ENCODE assay signal across 8 cellular contexts in the genomic region with DNA sequence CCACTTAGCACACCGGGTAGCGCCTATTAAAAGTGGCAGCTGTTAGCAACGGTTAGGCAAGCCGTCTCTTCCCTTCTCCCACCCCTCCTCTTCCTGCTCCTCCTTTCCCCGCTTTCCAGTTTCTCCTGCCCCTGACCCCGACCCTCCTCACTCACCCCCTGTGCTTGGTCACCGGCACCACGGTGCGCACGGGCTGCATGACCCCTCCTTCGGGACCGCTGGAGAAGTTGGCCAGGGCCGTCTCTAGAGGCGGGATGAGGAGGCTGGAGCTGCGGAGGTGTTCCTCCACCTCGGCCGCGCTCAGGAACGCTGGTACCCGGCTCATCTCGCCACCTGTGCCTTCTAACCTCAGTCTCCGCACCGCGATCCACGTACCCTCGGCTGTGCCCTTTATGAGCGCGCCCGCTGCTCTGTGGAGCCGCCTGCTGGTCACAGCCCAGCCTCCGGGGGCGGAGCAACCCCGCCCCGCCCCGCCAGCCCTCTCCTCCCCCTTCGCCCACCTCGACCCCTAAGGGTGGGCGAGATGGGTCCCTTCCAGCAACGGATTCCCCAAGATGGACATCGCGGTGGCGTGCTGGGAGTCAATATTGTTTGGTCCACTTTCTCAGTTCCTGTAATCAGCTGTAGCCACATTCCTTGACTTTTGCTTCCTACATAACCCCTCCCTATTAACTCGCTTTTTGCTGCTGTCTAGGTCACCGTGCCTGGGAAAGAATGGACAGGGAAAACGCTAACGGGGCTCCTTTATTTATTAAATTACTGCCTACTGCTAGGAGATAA. TPM values are rescaled to one million over a fixed set of nuclear protein-coding genes. Genes with fewer than 3 reads are reported as not detected.
DNase-seq lines count a peak whose midpoint lies in the region; ATAC-seq, FAIRE-seq and TF ChIP-seq lines count a peak whose summit lies in the region.

Gene CRYM (minus strand): TSS at position 364 of the 780 bp plus-strand sequence. CDS start 39 bp downstream, at position 325.

- H3K9me3 ChIP-seq in H1 (ENCODE audit: insufficient read depth in 2 of 2, low read depth in 1 of 2, low read length in 1 of 2) = no peaks in the 10 kb centered on the region

- peaks cover 7% of the 10 kb centered on the region for H3K9me3 Mint-ChIP-seq in mesothelial cell of epicardium
- no peaks in the 10 kb centered on the region for H3K9me3 Mint-ChIP-seq in stimulated activated naive CD8-positive, alpha-beta T cell treated with anti-CD3 and anti-CD28 coated beads, Interleukin-15, amount 100 ng/mL, for 72 hours

- peaks cover 82% of the 10 kb centered on the region for H3K27me3 Mint-ChIP-seq in mesothelial cell of epicardium (ENCODE audit: low read depth)
- peaks cover 83% of the 10 kb centered on the region for H3K27me3 Mint-ChIP-seq in stimulated activated naive CD8-positive, alpha-beta T cell treated with anti-CD3 and anti-CD28 coated beads, Interleukin-15, amount 100 ng/mL, for 72 hours

- peaks cover 3% of the 10 kb centered on the region for H3K4me1 Mint-ChIP-seq in mesothelial cell of epicardium
- peaks cover 14% of the 10 kb centered on the region for H3K4me1 Mint-ChIP-seq in stimulated activated naive CD8-positive, alpha-beta T cell treated with anti-CD3 and anti-CD28 coated beads, Interleukin-15, amount 100 ng/mL, for 72 hours

- H3K4me2 ChIP-seq in H1 (ENCODE audit: insufficient read depth in 1 of 2, low read depth in 2 of 2, low read length in 2 of 2) = peak within 1 kb of the TSS; percentile 55 to 86

- POLR2A ChIA-PET in H1 (lab: Charles Lee; ENCODE audit: partially characterized antibody) = interaction anchor here (0.8 to 1.2 kb wide), 2 partner anchors 23 to 125 kb away, joined by 3 to 4 read pairs; no protein-coding TSS in a partner anchor

- H4K8ac ChIP-seq in H1 (ENCODE audit: extremely low read depth, insufficient read depth, low read length) = peak within 1 kb of the TSS; percentile 91

- no peaks in the 10 kb centered on the region for H3K79me2 ChIP-seq in H1 (ENCODE audit: control insufficient read depth in 1 of 2, insufficient read depth in 2 of 2, low read length in 2 of 2)

- no peak within 1 kb of the TSS for H3K27ac Mint-ChIP-seq in mesothelial cell of epicardium
- peak within 1 kb of the TSS in 1 of 2 donors; percentile 8 for H3K27ac Mint-ChIP-seq in stimulated activated naive CD8-positive, alpha-beta T cell treated with anti-CD3 and anti-CD28 coated beads, Interleukin-15, amount 100 ng/mL, for 72 hours

- peak; percentile 25 for TF ChIP-seq POLR2A in GM19099 (IDR thresholded peaks at IDR 0.05; ENCODE audit: extremely low read depth, insufficient read length, low read depth)
- TF ChIP-seq POLR2A in H1 (IDR thresholded peaks at IDR 0.05; ENCODE audit: control extremely low read depth in 1 of 2, low read depth in 2 of 2, low read length in 2 of 2) = peak in 1 of 2 experiments; percentile 56; a peak in 2 of 3 replicates

- H3K23me2 ChIP-seq in H1 (ENCODE audit: low read depth, low read length) = peaks cover 6% of the 10 kb centered on the region; the same call in 1 of the 2 replicates

- H2BK12ac ChIP-seq in H1 (ENCODE audit: low read depth, low read length) = peak within 1 kb of the TSS; percentile 95; the same call in 1 of the 2 replicates

- TF ChIP-seq EP300 in H1 (IDR thresholded peaks at IDR 0.05; ENCODE audit: borderline replicate concordance in 1 of 2, low read depth in 2 of 2, low read length in 2 of 2) = no peak

- H3K56ac ChIP-seq in H1 (replicated peaks; ENCODE audit: insufficient read length, low read depth, low read length) = no peak within 1 kb of the TSS

- no peak within 1 kb of the TSS for H4K5ac ChIP-seq in H1 (ENCODE audit: insufficient read length, low read depth, low read length)

- no peak within 1 kb of the TSS for H2BK120ac ChIP-seq in H1 (replicated peaks; ENCODE audit: low read depth, low read length)

- peaks cover 0 to 7% (median 0%) of the 10 kb centered on the region in 4 experiments; a peak in 4 of 7 replicates for H3K27me3 ChIP-seq in H1 (replicated peaks in 1 of 4; ENCODE audit: control insufficient read depth in 3 of 4, extremely low read depth in 1 of 4, insufficient read depth in 3 of 4, low read length in 3 of 4)

- H4K91ac ChIP-seq in H1 (replicated peaks; ENCODE audit: insufficient read length, low read length) = peak within 1 kb of the TSS; percentile 29

- TF ChIP-seq RAD21 in H1 (IDR thresholded peaks at IDR 0.05 in 1 of 2, conservative IDR thresholded peaks at IDR 0.05 in 1 of 2; ENCODE audit: low read depth in 2 of 2, low read length in 2 of 2) = peak; percentile 61 to 68

- H4K20me1 ChIP-seq in H1 (replicated peaks in 1 of 2; ENCODE audit: control insufficient read depth in 1 of 2, insufficient read depth in 2 of 2, low read length in 2 of 2) = peaks cover 0 to 2% of the 10 kb centered on the region in 2 experiments

- H3K14ac ChIP-seq in H1 (ENCODE audit: insufficient read length) = no peak within 1 kb of the TSS

- peak within 1 kb of the TSS; percentile 50 to 69 (median 64) for H3K4me3 ChIP-seq in H1 (ENCODE audit: extremely low read depth in 1 of 4, insufficient read depth in 2 of 4, low read depth in 3 of 4, low read length in 4 of 4)

- no peak within 1 kb of the TSS for H3K27ac ChIP-seq in H1 (ENCODE audit: low read depth, low read length)

- peak within 1 kb of the TSS; percentile 85; the same call in 1 of the 2 replicates for H2BK5ac ChIP-seq in H1 (ENCODE audit: low read depth, low read length)

- H3K23ac ChIP-seq in H1 (ENCODE audit: insufficient read length) = no peak within 1 kb of the TSS

- H3K4me1 ChIP-seq in H1 (replicated peaks in 1 of 4; ENCODE audit: control insufficient read depth in 3 of 4, insufficient read depth in 4 of 4, low read length in 3 of 4) = peaks cover 4 to 10% (median 8%) of the 10 kb centered on the region in 4 experiments; a peak in 5 of 7 replicates

- H3K18ac ChIP-seq in H1 (ENCODE audit: extremely low read depth, low read length) = peak within 1 kb of the TSS; percentile 86

- no peak within 1 kb of the TSS for H3K4ac ChIP-seq in H1 (replicated peaks; ENCODE audit: insufficient read length, low read depth, low read length)

- WGBS in H1 (ENCODE audit: extremely low coverage in 1 of 2, insufficient coverage in 1 of 2, insufficient read length in 1 of 2, insufficient replicate concordance in 2 of 2, low coverage in 1 of 2, low lambda C conversion rate in 2 of 2, missing lambda C conversion rate in 1 of 2), 2 experiments = 4% methylated on average over 28 of the region's 46 CpGs; no CpG with 5 or more reads in 1 of the 2 experiments

- no peak within 1 kb of the TSS for H2AK5ac ChIP-seq in H1 (ENCODE audit: low read depth, low read length)

- DNase-seq in Ammon's horn (ENCODE audit: low spot score) (peak; percentile 40), NCI-H1092 (lab: John Stamatoyannopoulos, UW) (peak; percentile 9), H1 (ENCODE audit: low read depth in 1 of 2, low spot score in 2 of 2) (peak; percentile 33 to 91), mesothelial cell of epicardium (ENCODE audit: low spot score in 2 of 2, unreplicated experiment in 2 of 2) (peak; percentile 49 to 67)
- DNase-seq in activated CD4-positive, alpha-beta T cell treated with anti-CD3 and anti-CD28 coated beads for 24 hours (ENCODE audit: low read depth in 2 of 2) = peak; percentile 31 to 42
- DNase-seq in stimulated activated naive CD8-positive, alpha-beta T cell treated with anti-CD3 and anti-CD28 coated beads, Interleukin-15, amount 100 ng/mL, for 72 hours = peak; percentile 49 to 59

- TF ChIP-seq CTCF in H1 (IDR thresholded peaks at IDR 0.05; ENCODE audit: control extremely low read depth in 1 of 3, insufficient read depth in 1 of 3, low read depth in 1 of 3, low read length in 3 of 3) (peak; percentile 76 to 88 (median 80)), mesothelial cell of epicardium (IDR thresholded peaks at IDR 0.05; ENCODE audit: unreplicated experiment) (peak; percentile 73)

- no peaks in the 10 kb centered on the region for H3K36me3 ChIP-seq in H1 (ENCODE audit: control insufficient read depth in 2 of 4, insufficient read depth in 4 of 4, low read length in 3 of 4)

- peak within 1 kb of the TSS; percentile 73 for H3K4me3 Mint-ChIP-seq in mesothelial cell of epicardium
- H3K4me3 Mint-ChIP-seq in stimulated activated naive CD8-positive, alpha-beta T cell treated with anti-CD3 and anti-CD28 coated beads, Interleukin-15, amount 100 ng/mL, for 72 hours = peak within 1 kb of the TSS; percentile 46 to 68

- peak within 1 kb of the TSS; percentile 87; the same call in 1 of the 2 replicates for H2BK20ac ChIP-seq in H1 (ENCODE audit: low read length)

- FAIRE-seq in H1 (lab: Jason Lieb, UNC) = no peak

- H3K79me1 ChIP-seq in H1 (ENCODE audit: low read depth, low read length) = no peaks in the 10 kb centered on the region

- peak within 1 kb of the TSS in 1 of 4 experiments; percentile 9; a peak in 1 of 7 replicates for H3K9ac ChIP-seq in H1 (replicated peaks in 1 of 4; ENCODE audit: extremely low read depth in 1 of 4, low read depth in 3 of 4, low read length in 3 of 4)

- no peaks in the 10 kb centered on the region for H3K36me3 Mint-ChIP-seq in mesothelial cell of epicardium

- peak within 1 kb of the TSS; percentile 59 for H2AFZ ChIP-seq in H1 (ENCODE audit: low read length)

- H2BK15ac ChIP-seq in H1 (ENCODE audit: low read length) = peak within 1 kb of the TSS; percentile 83

- CTCF ChIA-PET in H1 (lab: Charles Lee; ENCODE audit: partially characterized antibody) = interaction anchor here (0.6 to 6.7 kb wide), 20 partner anchors 7 to 428 kb away, joined by 3 to 57 read pairs (median 4); partner anchors contain the start of gene LDAF1

- peak; percentile 94 for ATAC-seq in stimulated activated naive CD8-positive, alpha-beta T cell treated with anti-CD3 and anti-CD28 coated beads, Interleukin-15, amount 100 ng/mL, for 72 hours
- ATAC-seq in GM21786 (IDR thresholded peaks at IDR 0.05; ENCODE audit: unreplicated experiment) = no peak

TF ChIP-seq in H1, 55 proteins besides CTCF, POLR2A, EP300 and RAD21 (continues in another document):
- peak; percentile 56; the same call in 1 of the 2 replicates for TF ChIP-seq EGR1 (IDR thresholded peaks at IDR 0.05; ENCODE audit: borderline replicate concordance, low read depth, low read length)
- TF ChIP-seq JUN (IDR thresholded peaks at IDR 0.05; ENCODE audit: low read depth, low read length) = no peak
- no peak for TF ChIP-seq CHD2 (IDR thresholded peaks at IDR 0.05; ENCODE audit: low read length)
- TF ChIP-seq CHD1 (IDR thresholded peaks at IDR 0.05; ENCODE audit: low read depth, low read length) = no peak
- TF ChIP-seq CEBPB (IDR thresholded peaks at IDR 0.05; ENCODE audit: low read depth, low read length) = no peak

RNA-seq across cellular contexts. Expression of gene CRYM, which starts in this region (rescaled TPM):
- 12.9 and 14.3 TPM in 2 replicates for total RNA-seq in H1 (2021; fragmentation: NEBNext Ultra II Directional; extraction: Animal tissue kit (Norgen Biotek cat#: 25700))
- polyA plus RNA-seq in H1 (2011; rRNA removed) = 40.4 and 47.3 TPM in 2 replicates
- polyA plus RNA-seq in H1 (2011; cell fraction: cytosol; rRNA removed) = 34.7 TPM
- 20.5 TPM for polyA plus RNA-seq in H1 (2011; cell fraction: nucleus; rRNA removed)
- polyA plus RNA-seq in H1 (2012, experiment 1 of 2) = 15.4 to 21.0 TPM (median 18.7 TPM) in 4 replicates
- polyA plus RNA-seq in H1 (2012, experiment 2 of 2) = 11.7 TPM
- polyA plus RNA-seq in H1 (2013, experiment 1 of 2) = 4.8 TPM
- 5.4 TPM for polyA plus RNA-seq in H1 (2013, experiment 2 of 2)
- polyA minus RNA-seq in H1 (2011; rRNA and poly(A)+ RNA removed) = 8.2 and 14.4 TPM in 2 replicates
- polyA minus RNA-seq in H1 (2011; cell fraction: cytosol; rRNA and poly(A)+ RNA removed) = 7.3 TPM
- 7.7 TPM for polyA minus RNA-seq in H1 (2011; cell fraction: nucleus; rRNA and poly(A)+ RNA removed)
- total RNA-seq in mesothelial cell of epicardium = 2.7 to 4.6 TPM (median 4.1 TPM) in 3 replicates

Comparison
In these comparisons a context has a peak if more than half of its experiments do, and no peak if none do; other contexts are left out.
1. DNase-seq: peak in every context shown above with its lines; median percentile 62 in H1; 58 in mesothelial cell of epicardium; 54 in stimulated activated naive CD8-positive, alpha-beta T cell treated with anti-CD3 and anti-CD28 coated beads, Interleukin-15, amount 100 ng/mL, for 72 hours; 40 in Ammon's horn; 36 in activated CD4-positive, alpha-beta T cell treated with anti-CD3 and anti-CD28 coated beads for 24 hours; 9 in NCI-H1092.